ENCODE assay signal across 18 cellular contexts in genomic region chr6:159066479-159066878, GRCh38. TPM values are rescaled to one million over a fixed set of nuclear protein-coding genes. Genes with fewer than 3 reads are reported as not detected.
A peak's percentile ranks its signal among the peaks of the same experiment; 100 is the strongest.
DNase-seq lines count a peak whose midpoint lies in the region; ATAC-seq and TF ChIP-seq lines count a peak whose summit lies in the region.
"Had no signal": no experiment of that assay in that cellular context is flagged by ENCODE, and none has a peak within 500 bp of the region (broad histone marks: within the 10 kb centered on the region; RNA-seq: fewer than 3 reads in every experiment).

No MANE protein-coding gene starts in this region.

- H3K4me3 ChIP-seq in CD4-positive, alpha-beta memory T cell (ENCODE audit: low read length in 2 of 2), result no peak overlapping the region

- intact Hi-C loops in CD4-positive, alpha-beta memory T cell (cut with micrococcal nuclease), result no loop called here
- intact Hi-C loops in cardiac septum (cut with DNase I), result no loop called here

- POLR2A ChIA-PET in CD4-positive, alpha-beta memory T cell (lab: Charles Lee; ENCODE audit: partially characterized antibody), result interaction anchor here (4.6 to 17.1 kb wide), 4 partner anchors 8 to 39 kb away, joined by 53 to 564 read pairs (median 85); partner anchors contain the start of gene TAGAP
- POLR2A ChIA-PET in T-cell (lab: Charles Lee) (no interaction called here), GM10248 (lab: Yijun Ruan, JAX) (no interaction called here)

- no peak overlapping the region for H3K27ac ChIP-seq in CD4-positive, alpha-beta memory T cell (ENCODE audit: low read depth, low read length)
- H3K27ac ChIP-seq: RWPE1 had no signal

- H3K36me3 ChIP-seq in CD4-positive, alpha-beta memory T cell (ENCODE audit: insufficient read depth, low read length), result no peaks in the 10 kb centered on the region

- peaks cover 60% of the 10 kb centered on the region for H3K4me1 ChIP-seq in CD4-positive, alpha-beta memory T cell (ENCODE audit: insufficient read depth, low read length)

- CTCF ChIA-PET in CD4-positive, alpha-beta memory T cell (lab: Charles Lee; ENCODE audit: partially characterized antibody), result interaction anchor here (1.3 to 4.6 kb wide), 5 partner anchors 9 to 41 kb away, joined by 3 to 74 read pairs (median 20); partner anchors contain the start of gene TAGAP
- CTCF ChIA-PET in T-cell (lab: Charles Lee), result interaction anchor here (0.6 to 1.0 kb wide), 3 partner anchors 15 to 56 kb away, joined by 3 to 7 read pairs (median 4); no protein-coding TSS in a partner anchor
- CTCF ChIA-PET in GM10248 (lab: Yijun Ruan, JAX), result interaction anchor here (1.0 to 6.3 kb wide), 4 partner anchors 23 to 68 kb away, joined by 3 to 28 read pairs (median 4); no protein-coding TSS in a partner anchor

- no peak for ATAC-seq in T-cell (replicated peaks in 1 of 4)
- no peak for ATAC-seq in central memory CD8-positive, alpha-beta T cell (replicated peaks; ENCODE audit: extremely low read depth, poor library complexity, severe bottlenecking)
- no peak for ATAC-seq in HG02759 (IDR thresholded peaks at IDR 0.05; ENCODE audit: unreplicated experiment)
- ATAC-seq in GM18502 (IDR thresholded peaks at IDR 0.05; ENCODE audit: poor library complexity, unreplicated experiment), result no peak

- H3K27ac Mint-ChIP-seq in CD4-positive, alpha-beta memory T cell, result peak overlapping the region in 5 of 7 donors; percentile 27 to 98 (median 94)
- peak overlapping the region; percentile 56 to 98 for H3K27ac Mint-ChIP-seq in T-cell
- peak overlapping the region; percentile 98 for H3K27ac Mint-ChIP-seq in central memory CD8-positive, alpha-beta T cell (ENCODE audit: low read depth)
- H3K27ac Mint-ChIP-seq in osteocyte (ENCODE audit: unreplicated experiment), result no peak overlapping the region

- H3K36me3 Mint-ChIP-seq in CD4-positive, alpha-beta memory T cell, result no peaks in the 10 kb centered on the region
- no peaks in the 10 kb centered on the region for H3K36me3 Mint-ChIP-seq in T-cell
- peaks cover 3% of the 10 kb centered on the region for H3K36me3 Mint-ChIP-seq in central memory CD8-positive, alpha-beta T cell (ENCODE audit: insufficient read depth)
- no peaks in the 10 kb centered on the region for H3K36me3 Mint-ChIP-seq in osteocyte (ENCODE audit: unreplicated experiment)

- DNase-seq in CD4-positive, alpha-beta memory T cell, result no peak
- DNase-seq in T-cell, result no peak
- DNase-seq in central memory CD8-positive, alpha-beta T cell (ENCODE audit: low spot score in 2 of 2), result no peak
- peak; percentile 2 for DNase-seq in osteocyte (ENCODE audit: extremely low spot score, unreplicated experiment)
- no peak for DNase-seq in cardiac septum (ENCODE audit: low spot score)
- DNase-seq in GM10248 (ENCODE audit: extremely low spot score), result no peak
- DNase-seq: ACHN, COR-L47, DMS153, EL, HCEC 1CT, NCI-H1436 treated with DMSO at 0.1 percent for 48 hours, NCI-H2081 treated with DMSO at 0.1 percent for 48 hours, NCI-H524 had no signal

- H3K4me3 Mint-ChIP-seq in CD4-positive, alpha-beta memory T cell, result no peak overlapping the region
- H3K4me3 Mint-ChIP-seq in T-cell (peak overlapping the region in 1 of 3 donors; percentile 22), osteocyte (ENCODE audit: unreplicated experiment) (no peak overlapping the region)
- no peak overlapping the region for H3K4me3 Mint-ChIP-seq in central memory CD8-positive, alpha-beta T cell
- H3K4me3 Mint-ChIP-seq: B cell had no signal

- TF ChIP-seq CTCF in osteocyte (IDR thresholded peaks at IDR 0.05), result no peak
- TF ChIP-seq CTCF in GM10248 (IDR thresholded peaks at IDR 0.05; ENCODE audit: control extremely low read depth, extremely low read depth, low read depth, missing control alignments), result no peak

- H3K9me3 Mint-ChIP-seq in CD4-positive, alpha-beta memory T cell, result peaks cover 0 to 2% (median 0%) of the 10 kb centered on the region in 8 donors
- H3K9me3 Mint-ChIP-seq in T-cell (no peaks in the 10 kb centered on the region), osteocyte (ENCODE audit: unreplicated experiment) (no peaks in the 10 kb centered on the region)
- H3K9me3 Mint-ChIP-seq in central memory CD8-positive, alpha-beta T cell, result no peaks in the 10 kb centered on the region

- no peaks in the 10 kb centered on the region for H3K27me3 ChIP-seq in CD4-positive, alpha-beta memory T cell (ENCODE audit: insufficient read depth, low read length)

- no peaks in the 10 kb centered on the region for H3K27me3 Mint-ChIP-seq in CD4-positive, alpha-beta memory T cell
- H3K27me3 Mint-ChIP-seq in T-cell (no peaks in the 10 kb centered on the region), osteocyte (ENCODE audit: unreplicated experiment) (peaks cover 63% of the 10 kb centered on the region)
- H3K27me3 Mint-ChIP-seq in central memory CD8-positive, alpha-beta T cell, result no peaks in the 10 kb centered on the region
- H3K27me3 Mint-ChIP-seq: B cell had no signal

- no peaks in the 10 kb centered on the region for H3K9me3 ChIP-seq in CD4-positive, alpha-beta memory T cell (ENCODE audit: control insufficient read depth in 1 of 2, low read length in 2 of 2)

- H3K4me1 Mint-ChIP-seq in CD4-positive, alpha-beta memory T cell, result peaks cover 59 to 72% (median 66%) of the 10 kb centered on the region in 4 donors
- H3K4me1 Mint-ChIP-seq in T-cell (peaks cover 64 to 69% (median 68%) of the 10 kb centered on the region in 3 donors), osteocyte (ENCODE audit: unreplicated experiment) (no peaks in the 10 kb centered on the region)
- H3K4me1 Mint-ChIP-seq in central memory CD8-positive, alpha-beta T cell, result peaks cover 67% of the 10 kb centered on the region

RNA-seq across cellular contexts. Expression of gene TAGAP, which starts 21.7 kb away (rescaled TPM):
- total RNA-seq in CD4-positive, alpha-beta memory T cell, result 100 to 1,000 TPM; 160 to 161 TPM
- polyA plus RNA-seq in CD4-positive, alpha-beta memory T cell, result 100 to 1,000 TPM; 215 to 276 TPM
- total RNA-seq in T-cell (100 to 1,000 TPM; 110 to 224 (median 128) TPM), osteocyte (not detected in 2 replicates), cardiac septum (0.75 TPM)

Comparison
In these comparisons a context has a peak if more than half of its experiments do, and no peak if none do; other contexts are left out.
1. RNA of gene TAGAP, which starts 21.7 kb away (total RNA-seq): 160 to 161 TPM in CD4-positive, alpha-beta memory T cell and 110 to 224 TPM in T-cell; 0.75 TPM in cardiac septum (single experiment) and not detected in osteocyte; every median in the first group is over 10 times any median in the second.